Comparison of ENCODE assay signal across 3 cellular contexts in genomic region chr16:80997139-80997798, GRCh38.
TF ChIP-seq lines count a peak whose summit lies in the region.

No MANE protein-coding gene starts in this region.

TF ChIP-seq in SK-N-SH treated with all-trans-retinoic acid at 6 μM for 48 hours, 23 proteins besides CTCF, POLR2A, EP300 and RAD21:
- TF ChIP-seq ISL1 (CRISPR knock-in tag; IDR thresholded peaks at IDR 0.05) (peak; percentile 63), GLIS3 (CRISPR knock-in tag; IDR thresholded peaks at IDR 0.05) (no peak), TCF4 (CRISPR knock-in tag; IDR thresholded peaks at IDR 0.05; ENCODE audit: borderline replicate concordance) (no peak)

TF ChIP-seq in HepG2, 621 proteins besides CTCF, POLR2A, EP300 and RAD21 (continues in another document):
- TF ChIP-seq CEBPG (CRISPR knock-in tag; IDR thresholded peaks at IDR 0.05), result no peak; the same call in 1 of the 2 replicates
- no peak for TF ChIP-seq ZNF180 (CRISPR knock-in tag; IDR thresholded peaks at IDR 0.05; ENCODE audit: borderline replicate concordance, low read depth)
- no peak for TF ChIP-seq RXRA (CRISPR knock-in tag; IDR thresholded peaks at IDR 0.05)
- no peak for TF ChIP-seq FOXK2 (IDR thresholded peaks at IDR 0.05)
- no peak for TF ChIP-seq HBP1 (CRISPR knock-in tag; IDR thresholded peaks at IDR 0.05; ENCODE audit: low read depth)
- no peak for TF ChIP-seq RFXANK (CRISPR knock-in tag; IDR thresholded peaks at IDR 0.05)
- no peak for TF ChIP-seq ZBTB8A (CRISPR knock-in tag; IDR thresholded peaks at IDR 0.05; ENCODE audit: borderline replicate concordance, low read depth)
- peak; percentile 14; the same call in 1 of the 2 replicates for TF ChIP-seq ERF (CRISPR knock-in tag; IDR thresholded peaks at IDR 0.05)
- no peak for TF ChIP-seq ZNF609 (CRISPR knock-in tag; IDR thresholded peaks at IDR 0.05; ENCODE audit: borderline replicate concordance)
- no peak for TF ChIP-seq IRX3 (CRISPR knock-in tag; IDR thresholded peaks at IDR 0.05; ENCODE audit: borderline replicate concordance, low read depth)
- no peak for TF ChIP-seq ZNF879 (CRISPR knock-in tag; IDR thresholded peaks at IDR 0.05)
- no peak for TF ChIP-seq SIX1 (CRISPR knock-in tag; IDR thresholded peaks at IDR 0.05; ENCODE audit: borderline replicate concordance)
- TF ChIP-seq ZNF251 (CRISPR knock-in tag; IDR thresholded peaks at IDR 0.05), result no peak
- TF ChIP-seq ZBTB25 (CRISPR knock-in tag; IDR thresholded peaks at IDR 0.05), result 0 out of 2 replicates have a peak, but pooled peaks have one; percentile 30
- TF ChIP-seq ZNF75D (CRISPR knock-in tag; IDR thresholded peaks at IDR 0.05; ENCODE audit: borderline replicate concordance), result no peak
- TF ChIP-seq U2AF2 (IDR thresholded peaks at IDR 0.05; ENCODE audit: low read depth, low read length), result no peak
- no peak for TF ChIP-seq MAFF (IDR thresholded peaks at IDR 0.05; ENCODE audit: low read depth, low read length)
- no peak for TF ChIP-seq ZZZ3 (CRISPR knock-in tag; IDR thresholded peaks at IDR 0.05; ENCODE audit: borderline replicate concordance)
- no peak for TF ChIP-seq ZNF775 (CRISPR knock-in tag; IDR thresholded peaks at IDR 0.05; ENCODE audit: borderline replicate concordance)
- TF ChIP-seq SNRNP70 (IDR thresholded peaks at IDR 0.05; ENCODE audit: low read depth, low read length), result no peak
- TF ChIP-seq RBM22 (optimal IDR thresholded peaks at IDR 0.05; ENCODE audit: low read length), result no peak
- TF ChIP-seq SETDB1 (CRISPR knock-in tag; IDR thresholded peaks at IDR 0.05; ENCODE audit: borderline replicate concordance), result no peak
- TF ChIP-seq DRAP1 (CRISPR knock-in tag; IDR thresholded peaks at IDR 0.05), result peak; percentile 54
- no peak for TF ChIP-seq ZKSCAN8 (CRISPR knock-in tag; IDR thresholded peaks at IDR 0.05; ENCODE audit: borderline replicate concordance)
- no peak for TF ChIP-seq KDM3A (CRISPR knock-in tag; IDR thresholded peaks at IDR 0.05; ENCODE audit: low read depth)
- no peak for TF ChIP-seq ETV6 (CRISPR knock-in tag; conservative IDR thresholded peaks at IDR 0.05)
- TF ChIP-seq HNRNPUL1 (IDR thresholded peaks at IDR 0.05; ENCODE audit: low read depth, low read length), result peak; percentile 92
- TF ChIP-seq FOSL2 (CRISPR knock-in tag; IDR thresholded peaks at IDR 0.05), result no peak
- TF ChIP-seq HCFC1 (IDR thresholded peaks at IDR 0.05; ENCODE audit: low read depth, low read length), result no peak
- no peak for TF ChIP-seq FOXP1 (IDR thresholded peaks at IDR 0.05)
- peak; percentile 67 for TF ChIP-seq FOXP1 (CRISPR knock-in tag; IDR thresholded peaks at IDR 0.05)

TF ChIP-seq in HEK293T, 16 proteins besides CTCF, POLR2A, EP300 and RAD21 (continued from another document):
- no peak for TF ChIP-seq FOXM1 (IDR thresholded peaks at IDR 0.05; ENCODE audit: borderline replicate concordance)
- TF ChIP-seq ZNF384 (IDR thresholded peaks at IDR 0.05), result no peak
- TF ChIP-seq NFRKB (IDR thresholded peaks at IDR 0.05), result no peak
- TF ChIP-seq FOXK2 (IDR thresholded peaks at IDR 0.05), result no peak
- no peak for TF ChIP-seq ARNT (IDR thresholded peaks at IDR 0.05)
